Comparison of ENCODE assay signal across 17 cellular contexts in the genomic region with DNA sequence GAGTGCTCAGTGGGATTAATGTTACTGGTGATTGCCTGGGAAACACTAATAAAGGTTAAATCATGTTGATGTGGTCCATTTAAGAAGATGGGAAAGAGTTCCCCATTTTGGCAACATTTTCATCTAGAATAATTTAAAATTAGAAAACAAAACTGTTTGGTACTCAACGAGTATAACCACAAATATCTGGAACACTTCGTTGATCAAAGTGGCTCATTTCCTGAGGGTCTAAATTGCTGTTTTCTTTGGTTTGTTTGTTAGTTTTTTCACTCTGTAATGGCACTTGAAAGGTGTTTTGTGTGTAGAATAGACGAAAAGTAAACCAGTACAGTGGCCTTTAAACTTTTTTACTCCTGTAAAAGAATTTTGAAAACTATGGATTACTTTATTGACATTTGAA.
"Had no signal": no experiment of that assay in that cellular context is flagged by ENCODE, and none has a peak within 500 bp of the region (broad histone marks: within the 10 kb centered on the region; RNA-seq: fewer than 3 reads in every experiment).

No MANE protein-coding gene starts in this region.

- ATAC-seq: activated CD8-positive, alpha-beta T cell treated with anti-CD3 and anti-CD28 coated beads for 36 hours; esophagus mucosa; lower lobe of right lung; naive thymus-derived CD8-positive, alpha-beta T cell; psoas muscle; sciatic nerve; stimulated activated memory B cell treated with anti-CD40 and anti-IgM and Interleukin-4, amounts not matched to agents 10 μg/mL and 1 μg/mL and 100 μg/mL, for 72 hours had no signal

- H3K36me3 Mint-ChIP-seq: activated naive CD4-positive, alpha-beta T cell treated with anti-CD3 and anti-CD28 coated beads, Interleukin-2, amount 10 ng/mL, durations not matched to agents 7 days and 5 days had no signal

- H3K9me3 ChIP-seq: lower lobe of right lung, psoas muscle, spleen, suprapubic skin had no signal

- DNase-seq: activated CD4-positive, alpha-beta T cell treated with anti-CD3 and anti-CD28 coated beads for 4 hours; activated CD8-positive, alpha-beta memory T cell treated with anti-CD3 and anti-CD28 coated beads, Interleukin-2, amount 50 U/mL, for 48 hours; activated CD8-positive, alpha-beta T cell treated with anti-CD3 and anti-CD28 coated beads for 36 hours; activated naive CD4-positive, alpha-beta T cell treated with anti-CD3 and anti-CD28 coated beads, Interleukin-2, amount 10 ng/mL, durations not matched to agents 7 days and 5 days; dermis blood vessel endothelial cell; hypothalamus; lower lobe of right lung; naive thymus-derived CD8-positive, alpha-beta T cell; psoas muscle; spleen; stimulated activated CD4-positive, alpha-beta T cell treated with anti-CD3 and anti-CD28 coated beads, Interleukin-1b, Interleukin-23, amount 100 ng/mL, for 48 hours had no signal

- H3K4me3 Mint-ChIP-seq: activated CD8-positive, alpha-beta T cell treated with anti-CD3 and anti-CD28 coated beads for 36 hours; activated naive CD4-positive, alpha-beta T cell treated with anti-CD3 and anti-CD28 coated beads, Interleukin-2, amount 10 ng/mL, durations not matched to agents 7 days and 5 days; naive thymus-derived CD8-positive, alpha-beta T cell; stimulated activated memory B cell treated with anti-CD40 and anti-IgM and Interleukin-4, amounts not matched to agents 10 μg/mL and 1 μg/mL and 100 μg/mL, for 72 hours; type B pancreatic cell had no signal

- H3K4me3 ChIP-seq: lower lobe of right lung, psoas muscle, spleen, suprapubic skin had no signal

- H3K27me3 ChIP-seq: spleen, suprapubic skin had no signal

- H3K27ac ChIP-seq: lower lobe of right lung, psoas muscle, spleen, suprapubic skin, VCaP had no signal

- H3K9me3 Mint-ChIP-seq: activated CD8-positive, alpha-beta T cell treated with anti-CD3 and anti-CD28 coated beads for 36 hours; activated naive CD4-positive, alpha-beta T cell treated with anti-CD3 and anti-CD28 coated beads, Interleukin-2, amount 10 ng/mL, durations not matched to agents 7 days and 5 days; naive thymus-derived CD8-positive, alpha-beta T cell; stimulated activated memory B cell treated with anti-CD40 and anti-IgM and Interleukin-4, amounts not matched to agents 10 μg/mL and 1 μg/mL and 100 μg/mL, for 72 hours had no signal

- H3K27me3 Mint-ChIP-seq: activated CD8-positive, alpha-beta T cell treated with anti-CD3 and anti-CD28 coated beads for 36 hours; activated naive CD4-positive, alpha-beta T cell treated with anti-CD3 and anti-CD28 coated beads, Interleukin-2, amount 10 ng/mL, durations not matched to agents 7 days and 5 days; naive thymus-derived CD8-positive, alpha-beta T cell; stimulated activated memory B cell treated with anti-CD40 and anti-IgM and Interleukin-4, amounts not matched to agents 10 μg/mL and 1 μg/mL and 100 μg/mL, for 72 hours; type B pancreatic cell had no signal

- H3K36me3 ChIP-seq: lower lobe of right lung, spleen, suprapubic skin had no signal

- H3K27ac Mint-ChIP-seq: activated naive CD4-positive, alpha-beta T cell treated with anti-CD3 and anti-CD28 coated beads, Interleukin-2, amount 10 ng/mL, durations not matched to agents 7 days and 5 days; stimulated activated memory B cell treated with anti-CD40 and anti-IgM and Interleukin-4, amounts not matched to agents 10 μg/mL and 1 μg/mL and 100 μg/mL, for 72 hours; type B pancreatic cell had no signal
